In genomic region chr3:177482048-177482741, GRCh38 we compare ENCODE assay signal across 2 cellular contexts.
TF ChIP-seq lines count a peak whose summit lies in the region.

No MANE protein-coding gene starts in this region.

TF ChIP-seq in liver, 16 proteins besides CTCF, POLR2A, EP300 and RAD21 (continued from another document):
- TF ChIP-seq ZBTB33 (IDR thresholded peaks at IDR 0.05) (no peak), JUND (IDR thresholded peaks at IDR 0.05) (no peak), FOXA2 (IDR thresholded peaks at IDR 0.05) (no peak), FOXA1 (IDR thresholded peaks at IDR 0.05) (no peak), RXRA (IDR thresholded peaks at IDR 0.05) (peak in 1 of 2 donors; percentile 25), SP1 (IDR thresholded peaks at IDR 0.05) (peak; percentile 7), GABPA (IDR thresholded peaks at IDR 0.05 in 1 of 2, conservative IDR thresholded peaks at IDR 0.05 in 1 of 2) (no peak), REST (IDR thresholded peaks at IDR 0.05) (no peak), HNF4A (conservative IDR thresholded peaks at IDR 0.05) (peak; percentile 44 to 71)

TF ChIP-seq in HepG2, 621 proteins besides CTCF, POLR2A, EP300 and RAD21 (continued from another document):
- TF ChIP-seq NR2F2 (IDR thresholded peaks at IDR 0.05; ENCODE audit: borderline replicate concordance, low read depth): no peak
- no peak for TF ChIP-seq PCBP1 (IDR thresholded peaks at IDR 0.05; ENCODE audit: borderline replicate concordance, low read depth, low read length)
- no peak for TF ChIP-seq ZNF883 (CRISPR knock-in tag; IDR thresholded peaks at IDR 0.05; ENCODE audit: not compliant biosample characterization)
- no peak for TF ChIP-seq SMARCC2 (IDR thresholded peaks at IDR 0.05)
TF ChIP-seq in HepG2: peak in this region for 0.
